Comparison of ENCODE assay signal across 8 cellular contexts in genomic region chr1:31934706-31935629, GRCh38. TPM values are rescaled to one million over a fixed set of nuclear protein-coding genes. Genes with fewer than 3 reads are reported as not detected.
DNase-seq lines count a peak whose midpoint lies in the region; ATAC-seq and TF ChIP-seq lines count a peak whose summit lies in the region.

No MANE protein-coding gene starts in this region.

- no peak overlapping the region for H3K4me3 ChIP-seq in muscle layer of colon (ENCODE audit: low read depth in 1 of 2, low read length in 2 of 2)

- H3K27me3 Mint-ChIP-seq in brain, result peaks cover 8% of the 10 kb centered on the region

- DNase-seq in EL (peak; percentile 76), NCI-H226 (peak; percentile 58), NCI-H2196 (lab: John Stamatoyannopoulos, UW; ENCODE audit: unreplicated experiment) (no peak), HPDE6-E6E7 (ENCODE audit: extremely low spot score) (no peak), NCI-H128 (lab: John Stamatoyannopoulos, UW; ENCODE audit: unreplicated experiment) (no peak)

- no peaks in the 10 kb centered on the region for H3K27me3 ChIP-seq in muscle layer of colon (ENCODE audit: control insufficient read depth in 1 of 2, insufficient read depth in 2 of 2, low read length in 2 of 2)

- peaks cover 84% of the 10 kb centered on the region for H3K4me1 Mint-ChIP-seq in brain

- peak overlapping the region; percentile 53 to 100 (median 98) for H3K4me3 Mint-ChIP-seq in brain

- TF ChIP-seq CTCF in brain (conservative IDR thresholded peaks at IDR 0.05), result no peak

- no peaks in the 10 kb centered on the region for H3K36me3 ChIP-seq in muscle layer of colon (ENCODE audit: insufficient read depth, low read length)

- H3K9me3 Mint-ChIP-seq in brain, result peaks cover 0 to 2% (median 0%) of the 10 kb centered on the region in 5 experiments

- no peaks in the 10 kb centered on the region for H3K9me3 ChIP-seq in muscle layer of colon (ENCODE audit: low read length)

- H3K4me1 ChIP-seq in muscle layer of colon (ENCODE audit: insufficient read depth, low read length), result peaks cover 75% of the 10 kb centered on the region

- peak overlapping the region in 4 of 5 experiments; percentile 32 to 90 (median 58) for H3K27ac Mint-ChIP-seq in brain

- ATAC-seq in HG03439 (IDR thresholded peaks at IDR 0.05; ENCODE audit: unreplicated experiment), result no peak

- H3K36me3 Mint-ChIP-seq in brain, result peaks cover 8% of the 10 kb centered on the region

- H3K9ac ChIP-seq in muscle layer of colon (ENCODE audit: low read length), result peak overlapping the region; percentile 12

- H3K27ac ChIP-seq in muscle layer of colon (ENCODE audit: low read depth, low read length), result peak overlapping the region; percentile 68

RNA-seq across cellular contexts. Expression of gene PTP4A2, which starts 3.2 kb away (rescaled TPM):
- polyA plus RNA-seq in brain (ENCODE audit: insufficient read depth, low read depth, low replicate concordance), result 165 TPM

Comparison
In these comparisons a context has a peak if more than half of its experiments do, and no peak if none do; other contexts are left out.
1. DNase-seq: peak in EL (single experiment) and NCI-H226 (single experiment); none in NCI-H2196 (single experiment), HPDE6-E6E7 (single experiment) and NCI-H128 (single experiment).